Comparison of ENCODE assay signal across 1 cellular context in the genomic region with DNA sequence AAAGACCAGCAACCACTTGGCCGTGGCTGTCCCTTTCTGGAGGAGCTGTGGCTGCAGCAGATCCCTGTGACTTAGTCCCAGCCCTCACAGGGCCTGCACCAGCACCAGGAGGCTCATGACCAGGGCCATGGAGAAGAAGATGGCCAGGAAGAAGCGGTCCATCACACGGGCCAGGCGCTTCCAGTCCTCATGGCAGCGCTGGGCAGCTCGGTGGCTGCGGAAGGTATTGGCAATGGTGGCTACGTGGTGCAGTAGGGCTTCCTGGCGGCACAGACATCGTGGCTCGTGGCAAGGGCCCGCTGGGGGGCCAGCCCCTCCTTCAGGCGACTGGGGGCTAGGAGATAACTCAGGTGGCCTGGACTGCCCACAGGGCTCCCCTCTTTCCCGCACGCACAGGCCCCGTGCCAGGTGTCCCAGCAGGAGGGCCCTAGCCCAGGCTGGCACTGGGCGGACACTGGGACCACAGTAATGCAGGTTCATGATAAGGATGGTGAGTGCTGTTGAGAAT.
TF ChIP-seq lines count a peak whose summit lies in the region.

No MANE protein-coding gene starts in this region.

TF ChIP-seq in K562, 482 proteins besides CTCF, POLR2A, EP300 and RAD21:
- TF ChIP-seq HMG20A (CRISPR knock-in tag; conservative IDR thresholded peaks at IDR 0.05): no peak
- TF ChIP-seq CUX1 (CRISPR knock-in tag; IDR thresholded peaks at IDR 0.05): no peak
- no peak for TF ChIP-seq NCOA1 (IDR thresholded peaks at IDR 0.05; ENCODE audit: low read depth)
- no peak for TF ChIP-seq RAD51 (IDR thresholded peaks at IDR 0.05; ENCODE audit: borderline replicate concordance, low read depth)
- TF ChIP-seq, protein P1, sequence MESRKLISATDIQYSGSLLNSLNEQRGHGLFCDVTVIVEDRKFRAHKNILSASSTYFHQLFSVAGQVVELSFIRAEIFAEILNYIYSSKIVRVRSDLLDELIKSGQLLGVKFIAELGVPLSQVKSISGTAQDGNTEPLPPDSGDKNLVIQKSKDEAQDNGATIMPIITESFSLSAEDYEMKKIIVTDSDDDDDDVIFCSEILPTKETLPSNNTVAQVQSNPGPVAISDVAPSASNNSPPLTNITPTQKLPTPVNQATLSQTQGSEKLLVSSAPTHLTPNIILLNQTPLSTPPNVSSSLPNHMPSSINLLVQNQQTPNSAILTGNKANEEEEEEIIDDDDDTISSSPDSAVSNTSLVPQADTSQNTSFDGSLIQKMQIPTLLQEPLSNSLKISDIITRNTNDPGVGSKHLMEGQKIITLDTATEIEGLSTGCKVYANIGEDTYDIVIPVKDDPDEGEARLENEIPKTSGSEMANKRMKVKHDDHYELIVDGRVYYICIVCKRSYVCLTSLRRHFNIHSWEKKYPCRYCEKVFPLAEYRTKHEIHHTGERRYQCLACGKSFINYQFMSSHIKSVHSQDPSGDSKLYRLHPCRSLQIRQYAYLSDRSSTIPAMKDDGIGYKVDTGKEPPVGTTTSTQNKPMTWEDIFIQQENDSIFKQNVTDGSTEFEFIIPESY (CRISPR knock-in tag; IDR thresholded peaks at IDR 0.05): peak; percentile 79
